ENCODE assay signal across 26 cellular contexts in the genomic region with DNA sequence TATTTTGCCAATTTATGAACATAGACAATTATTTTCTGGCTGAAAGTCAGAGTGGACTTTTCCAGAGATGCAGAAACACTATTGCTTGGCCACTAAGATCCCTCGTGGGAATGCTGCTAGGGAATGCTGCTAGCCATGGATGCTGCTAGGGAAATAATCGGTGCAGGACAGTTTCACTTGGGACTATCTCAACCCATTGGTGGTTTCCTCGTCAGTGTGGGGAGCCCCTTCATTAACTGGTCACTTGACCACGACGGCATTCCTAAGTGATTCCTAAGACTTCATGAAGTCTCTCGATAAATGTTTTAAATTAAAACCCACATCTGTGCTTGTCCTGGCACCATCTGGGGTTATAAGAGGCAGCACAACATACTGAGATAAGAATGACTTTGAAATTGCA.
DNase-seq lines count a peak whose midpoint lies in the region; ATAC-seq lines count a peak whose summit lies in the region.
"Had no signal": no experiment of that assay in that cellular context is flagged by ENCODE, and none has a peak within 500 bp of the region (broad histone marks: within the 10 kb centered on the region; RNA-seq: fewer than 3 reads in every experiment).

No MANE protein-coding gene starts in this region.

- no peak overlapping the region for H2AFZ ChIP-seq in mesenchymal stem cell (ENCODE audit: low read depth, low read length)
- H2AFZ ChIP-seq: PC-9 had no signal

- peaks cover 25% of the 10 kb centered on the region for H3K9me3 Mint-ChIP-seq in activated T-helper 2 cell treated with anti-CD3 and anti-CD28 coated beads, Interferon-gamma antibody, Interleukin-2, Interleukin-4, amounts not matched to agents 10 μg/mL and 5 μg/mL and 100 μg/mL, durations not matched to agents 14 hours and 24 hours and 36 hours

- peaks cover 69% of the 10 kb centered on the region for H3K4me1 Mint-ChIP-seq in activated T-helper 2 cell treated with anti-CD3 and anti-CD28 coated beads, Interferon-gamma antibody, Interleukin-2, Interleukin-4, amounts not matched to agents 10 μg/mL and 5 μg/mL and 100 μg/mL, durations not matched to agents 14 hours and 24 hours and 36 hours (ENCODE audit: low read depth)

- H3K4me2 ChIP-seq in mesenchymal stem cell (ENCODE audit: low read length, poor library complexity, severe bottlenecking): no peak overlapping the region

- H3K79me1 ChIP-seq in mesenchymal stem cell (replicated peaks; ENCODE audit: low read length, poor library complexity, severe bottlenecking): no peaks in the 10 kb centered on the region

- no peak overlapping the region for H3K14ac ChIP-seq in mesenchymal stem cell (ENCODE audit: low read length in 2 of 2)

- no peak overlapping the region for H2BK5ac ChIP-seq in mesenchymal stem cell (ENCODE audit: low read depth, low read length, poor library complexity, severe bottlenecking)

- H3K4me3 ChIP-seq in mesenchymal stem cell (ENCODE audit: insufficient read depth in 1 of 2, low read depth in 1 of 2, low read length in 2 of 2): peak overlapping the region in 1 of 2 experiments; percentile 1
- H3K4me3 ChIP-seq: K562, pancreas, PC-9, right lobe of liver, SJCRH30 had no signal

- peaks cover 0 to 54% of the 10 kb centered on the region in 2 experiments for H3K27me3 ChIP-seq in mesenchymal stem cell (ENCODE audit: control insufficient read depth in 1 of 2, insufficient read depth in 1 of 2, low read length in 2 of 2)
- H3K27me3 ChIP-seq: pancreas, right lobe of liver, SJCRH30 had no signal

- peaks cover 9% of the 10 kb centered on the region for H3K4me1 ChIP-seq in mesenchymal stem cell (ENCODE audit: control insufficient read depth, insufficient read depth, low read depth, low read length)
- H3K4me1 ChIP-seq: right lobe of liver had no signal

- H3K27me3 Mint-ChIP-seq in activated T-helper 2 cell treated with anti-CD3 and anti-CD28 coated beads, Interferon-gamma antibody, Interleukin-2, Interleukin-4, amounts not matched to agents 10 μg/mL and 5 μg/mL and 100 μg/mL, durations not matched to agents 14 hours and 24 hours and 36 hours (ENCODE audit: low read depth): no peaks in the 10 kb centered on the region

- no peaks in the 10 kb centered on the region for H3K36me3 ChIP-seq in mesenchymal stem cell (ENCODE audit: control insufficient read depth in 1 of 2, insufficient read depth in 2 of 2, low read depth in 1 of 2, low read length in 2 of 2)
- H3K36me3 ChIP-seq: pancreas, right lobe of liver, SJCRH30 had no signal

- ATAC-seq in HG02852 (IDR thresholded peaks at IDR 0.05; ENCODE audit: unreplicated experiment): no peak
- ATAC-seq in esophagus mucosa: no peak
- no peak for ATAC-seq in HG02588 (IDR thresholded peaks at IDR 0.05; ENCODE audit: unreplicated experiment)
- ATAC-seq: K562, pancreas, right lobe of liver had no signal

- no peak overlapping the region for H3K23ac ChIP-seq in mesenchymal stem cell (ENCODE audit: low read length in 2 of 2)

- peak overlapping the region; percentile 85 for H3K9ac ChIP-seq in mesenchymal stem cell (ENCODE audit: low read length)

- no peak overlapping the region for H2BK120ac ChIP-seq in mesenchymal stem cell (ENCODE audit: low read depth, low read length)

- peak overlapping the region; percentile 94 for H3K27ac Mint-ChIP-seq in activated T-helper 2 cell treated with anti-CD3 and anti-CD28 coated beads, Interferon-gamma antibody, Interleukin-2, Interleukin-4, amounts not matched to agents 10 μg/mL and 5 μg/mL and 100 μg/mL, durations not matched to agents 14 hours and 24 hours and 36 hours

- WGBS in mesenchymal stem cell: 75% methylated on average over 6 of the region's 6 CpGs

- H2BK15ac ChIP-seq in mesenchymal stem cell (ENCODE audit: low read depth, poor library complexity, severe bottlenecking): no peak overlapping the region

- intact Hi-C loops in activated T-helper 2 cell treated with anti-CD3 and anti-CD28 coated beads, Interferon-gamma antibody, Interleukin-2, Interleukin-4, amounts not matched to agents 10 μg/mL and 5 μg/mL and 100 μg/mL, durations not matched to agents 14 hours and 24 hours and 36 hours (cut with micrococcal nuclease): no loop called here

- DNase-seq in A172 (ENCODE audit: low spot score) (peak; percentile 55), EL (peak; percentile 73), mesenchymal stem cell (no peak), cortex of kidney (lab: John Stamatoyannopoulos, UW) (no peak)
- DNase-seq in activated T-helper 2 cell treated with anti-CD3 and anti-CD28 coated beads, Interferon-gamma antibody, Interleukin-2, Interleukin-4, amounts not matched to agents 10 μg/mL and 5 μg/mL and 100 μg/mL, durations not matched to agents 14 hours and 24 hours and 36 hours (ENCODE audit: low spot score): no peak
- DNase-seq: activated CD4-positive, alpha-beta T cell treated with anti-CD3 and anti-CD28 coated beads, Interleukin-2, amount 50 U/mL, for 4 hours; activated naive CD4-positive, alpha-beta T cell; CD8-positive, alpha-beta memory T cell; effector CD8-positive, alpha-beta T cell; hippocampal formation; islet precursor cell; MV-4-11; naive B cell; NCI-H187; NCI-H2227 treated with DMSO at 0.1 percent for 48 hours; NCI-H748 treated with DMSO at 0.1 percent for 48 hours; pancreas; PC-9; right lobe of liver; SJCRH30; T-helper 2 cell had no signal

- H2AK5ac ChIP-seq in mesenchymal stem cell (ENCODE audit: low read length, severe bottlenecking): no peak overlapping the region

- peaks cover 25% of the 10 kb centered on the region for H3K36me3 Mint-ChIP-seq in activated T-helper 2 cell treated with anti-CD3 and anti-CD28 coated beads, Interferon-gamma antibody, Interleukin-2, Interleukin-4, amounts not matched to agents 10 μg/mL and 5 μg/mL and 100 μg/mL, durations not matched to agents 14 hours and 24 hours and 36 hours (ENCODE audit: low read depth)

- H3K4me3 Mint-ChIP-seq in activated T-helper 2 cell treated with anti-CD3 and anti-CD28 coated beads, Interferon-gamma antibody, Interleukin-2, Interleukin-4, amounts not matched to agents 10 μg/mL and 5 μg/mL and 100 μg/mL, durations not matched to agents 14 hours and 24 hours and 36 hours (ENCODE audit: low read depth): no peak overlapping the region
- H3K4me3 Mint-ChIP-seq: CD8-positive, alpha-beta memory T cell; naive B cell had no signal

- H4K91ac ChIP-seq in mesenchymal stem cell (ENCODE audit: low read length): no peak overlapping the region

- no peak overlapping the region for H3K4ac ChIP-seq in mesenchymal stem cell (ENCODE audit: low read depth in 1 of 2, low read length in 2 of 2)

- H2BK12ac ChIP-seq in mesenchymal stem cell (ENCODE audit: low read length in 2 of 2): no peak overlapping the region

- H4K8ac ChIP-seq in mesenchymal stem cell (ENCODE audit: low read length): no peak overlapping the region

- H3K27ac ChIP-seq in mesenchymal stem cell (ENCODE audit: low read length, poor library complexity, severe bottlenecking): no peak overlapping the region
- H3K27ac ChIP-seq: pancreas, PC-9, right lobe of liver, SJCRH30, VCaP had no signal

- no peak overlapping the region for H3K18ac ChIP-seq in mesenchymal stem cell (ENCODE audit: low read depth in 1 of 2, low read length in 2 of 2)

- H3K9me3 ChIP-seq in mesenchymal stem cell (ENCODE audit: control insufficient read depth, low read length): peaks cover 16% of the 10 kb centered on the region
- H3K9me3 ChIP-seq: pancreas, right lobe of liver had no signal

Comparison
In these comparisons a context has a peak if more than half of its experiments do, and no peak if none do; other contexts are left out.
1. DNase-seq: peak in A172 (single experiment) and EL (single experiment); none in activated T-helper 2 cell treated with anti-CD3 and anti-CD28 coated beads, Interferon-gamma antibody, Interleukin-2, Interleukin-4, amounts not matched to agents 10 μg/mL and 5 μg/mL and 100 μg/mL, durations not matched to agents 14 hours and 24 hours and 36 hours (single experiment), mesenchymal stem cell (single experiment) and cortex of kidney (single experiment).